Comparison of ENCODE assay signal across 14 cellular contexts in genomic region chr7:69395072-69395714, GRCh38.
DNase-seq lines count a peak whose midpoint lies in the region; ATAC-seq and TF ChIP-seq lines count a peak whose summit lies in the region.
"Had no signal": no experiment of that assay in that cellular context is flagged by ENCODE, and none has a peak within 500 bp of the region (broad histone marks: within the 10 kb centered on the region; RNA-seq: fewer than 3 reads in every experiment).

No MANE protein-coding gene starts in this region.

- H3K27ac ChIP-seq in HEK293 (ENCODE audit: extremely low read depth, low read depth, low read length) (no peak overlapping the region; the same call in 1 of the 2 replicates), hepatocyte (peak overlapping the region; percentile 4), upper lobe of left lung (no peak overlapping the region)
- H3K27ac ChIP-seq: HL-60 had no signal

- H2AFZ ChIP-seq in hepatocyte: no peak overlapping the region

- H3K9me2 ChIP-seq in hepatocyte (replicated peaks; ENCODE audit: insufficient read depth): no peaks in the 10 kb centered on the region

- TF ChIP-seq CTCF in HEK293 (tag by site-specific recombination; IDR thresholded peaks at IDR 0.05) (no peak), hepatocyte (IDR thresholded peaks at IDR 0.05; ENCODE audit: poor library complexity) (no peak), upper lobe of left lung (IDR thresholded peaks at IDR 0.05) (no peak)

- 82% methylated on average over 8 of the region's 8 CpGs for WGBS in hepatocyte (ENCODE audit: low lambda C conversion rate, missing lambda C conversion rate)
- 87 to 91% methylated on average over 8 of the region's 8 CpGs for WGBS in upper lobe of left lung, 2 donors

- ATAC-seq in upper lobe of left lung (ENCODE audit: low FRiP score in 2 of 2) (peak; percentile 22 to 90), HG02798 (IDR thresholded peaks at IDR 0.05; ENCODE audit: poor library complexity, unreplicated experiment) (no peak)

- no peak for TF ChIP-seq POLR2A in upper lobe of left lung (IDR thresholded peaks at IDR 0.05)

- DNase-seq in amniotic stem cell (lab: John Stamatoyannopoulos, UW) (peak; percentile 71), hepatocyte (ENCODE audit: low spot score) (peak; percentile 25), upper lobe of left lung (no peak), NCI-H187 (lab: John Stamatoyannopoulos, UW) (no peak)
- DNase-seq in activated CD4-positive, CD25-positive, alpha-beta regulatory T cell treated with anti-CD3 and anti-CD28 coated beads, Interleukin-2, amount 50 U/mL, for 72 hours: no peak
- DNase-seq: activated CD4-positive, alpha-beta T cell treated with anti-CD3 and anti-CD28 coated beads, Interleukin-2, amount 10 ng/mL, durations not matched to agents 7 days and 5 days; activated effector memory CD4-positive, alpha-beta T cell treated with anti-CD3 and anti-CD28 coated beads, Interleukin-2, amount 50 U/mL, for 16 hours; cortex of kidney; DMS 273 treated with DMSO at 0.1 percent for 48 hours; NCI-H1048; NCI-H526 had no signal

- peak overlapping the region; percentile 10 for H3K4me2 ChIP-seq in hepatocyte

- no peaks in the 10 kb centered on the region for H4K20me1 ChIP-seq in hepatocyte (ENCODE audit: insufficient read depth, poor library complexity, severe bottlenecking)

- CTCF ChIA-PET in HEK293 (lab: Yijun Ruan, JAX): no interaction called here

- no peaks in the 10 kb centered on the region for H3K79me2 ChIP-seq in hepatocyte

- H3K27me3 ChIP-seq in hepatocyte: no peaks in the 10 kb centered on the region
- H3K27me3 ChIP-seq in upper lobe of left lung: no peaks in the 10 kb centered on the region

- POLR2A ChIA-PET in HEK293 (lab: Yijun Ruan, JAX): interaction anchor here (0.9 kb wide), 1 partner anchor 163 kb away, joined by 3 read pairs; no protein-coding TSS in a partner anchor

- no peaks in the 10 kb centered on the region for H3K9me3 ChIP-seq in HEK293 (ENCODE audit: control insufficient read depth, insufficient read depth, low read depth, low read length)
- no peaks in the 10 kb centered on the region for H3K9me3 ChIP-seq in hepatocyte (ENCODE audit: low read depth)
- H3K9me3 ChIP-seq in upper lobe of left lung: no peaks in the 10 kb centered on the region

- H3K4me3 ChIP-seq in HEK293 (ENCODE audit: low read depth, low read length) (no peak overlapping the region), hepatocyte (no peak overlapping the region), upper lobe of left lung (no peak overlapping the region)

- H3K36me3 ChIP-seq in HEK293 (ENCODE audit: control insufficient read depth in 2 of 2, insufficient read depth in 1 of 2, low read length in 2 of 2): no peaks in the 10 kb centered on the region
- no peaks in the 10 kb centered on the region for H3K36me3 ChIP-seq in hepatocyte (replicated peaks; ENCODE audit: insufficient read depth, low read depth)
- H3K36me3 ChIP-seq in upper lobe of left lung: no peaks in the 10 kb centered on the region

- H3K4me1 ChIP-seq in HEK293 (ENCODE audit: control insufficient read depth, insufficient read depth, low read length) (peaks cover 7% of the 10 kb centered on the region), hepatocyte (ENCODE audit: insufficient read depth) (no peaks in the 10 kb centered on the region), upper lobe of left lung (no peaks in the 10 kb centered on the region)

- TF ChIP-seq EP300 in upper lobe of left lung (IDR thresholded peaks at IDR 0.05): no peak

TF ChIP-seq in HEK293, 187 proteins besides CTCF, POLR2A, EP300 and RAD21:
- no peak for TF ChIP-seq HOXA7 (CRISPR knock-in tag; IDR thresholded peaks at IDR 0.05; ENCODE audit: borderline replicate concordance)
- TF ChIP-seq ZNF211 (tag by site-specific recombination; IDR thresholded peaks at IDR 0.05; ENCODE audit: low read depth): no peak
- no peak for TF ChIP-seq HOXC10 (CRISPR knock-in tag; IDR thresholded peaks at IDR 0.05)
- no peak for TF ChIP-seq ZNF473 (tag by site-specific recombination; IDR thresholded peaks at IDR 0.05)
- peak; percentile 40; the same call in 1 of the 2 replicates for TF ChIP-seq ZNF561 (tag by site-specific recombination; IDR thresholded peaks at IDR 0.05; ENCODE audit: borderline replicate concordance)
- TF ChIP-seq YY1 (tag by site-specific recombination; IDR thresholded peaks at IDR 0.05): no peak
- TF ChIP-seq GLIS1 (tag by site-specific recombination; IDR thresholded peaks at IDR 0.05): peak; percentile 30; the same call in 1 of the 2 replicates

Comparison
In these comparisons a context has a peak if more than half of its experiments do, and no peak if none do; other contexts are left out.
1. DNase-seq: peak in amniotic stem cell (single experiment) and hepatocyte (single experiment); none in upper lobe of left lung (0 of 2), NCI-H187 (0 of 2) and activated CD4-positive, CD25-positive, alpha-beta regulatory T cell treated with anti-CD3 and anti-CD28 coated beads, Interleukin-2, amount 50 U/mL, for 72 hours (single experiment).